27 cellular contexts compared by ENCODE assay signal in the genomic region with DNA sequence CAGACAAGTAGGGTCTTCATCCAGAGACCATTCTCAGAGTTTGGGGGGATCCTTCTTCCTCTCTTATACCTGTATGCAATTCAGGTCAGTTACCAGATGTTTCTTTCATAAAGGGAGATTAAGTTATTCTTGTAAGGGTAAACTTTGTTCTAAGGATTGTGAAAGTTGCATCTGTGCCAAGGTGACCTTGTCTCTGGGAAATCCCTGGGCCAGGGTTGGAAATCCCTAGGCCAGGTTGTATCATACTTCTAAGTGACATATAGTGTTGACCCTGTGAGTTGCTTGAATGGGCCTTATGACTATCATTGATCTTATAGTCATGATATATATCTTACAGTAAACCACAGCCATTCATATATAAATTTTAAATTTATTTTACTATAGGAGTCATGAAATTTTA.
"Had no signal": no experiment of that assay in that cellular context is flagged by ENCODE, and none has a peak within 500 bp of the region (broad histone marks: within the 10 kb centered on the region; RNA-seq: fewer than 3 reads in every experiment).

No MANE protein-coding gene starts in this region.

- H3K27ac ChIP-seq: stomach, suprapubic skin, testis, thoracic aorta, thyroid gland, tibial nerve, transverse colon, upper lobe of left lung, upper lobe of right lung, uterus, vagina had no signal

- DNase-seq: stimulated activated CD4-positive, alpha-beta T cell treated with anti-CD3 and anti-CD28 coated beads, Interleukin-2, amount 100 ng/mL, for 48 hours; stimulated activated CD4-positive, alpha-beta T cell treated with anti-CD3 and anti-CD28 coated beads, Interleukin-4, amount 100 ng/mL, for 1 hour; stimulated activated CD4-positive, alpha-beta T cell treated with anti-CD3 and anti-CD28 coated beads, Interleukin-4, amount 100 ng/mL, for 24 hours; stimulated activated CD4-positive, alpha-beta T cell treated with anti-CD3 and anti-CD28 coated beads, Interleukin-4, amount 100 ng/mL, for 4 hours; stimulated activated CD8-positive, alpha-beta memory T cell treated with anti-CD3 and anti-CD28 coated beads, Interleukin-4, amount 100 ng/mL, for 48 hours; stimulated activated naive B cell treated with anti-CD40 and anti-IgM and Interleukin-4, amounts not matched to agents 10 μg/mL and 1 μg/mL and 100 μg/mL, for 72 hours; stimulated activated naive CD4-positive, alpha-beta T cell; stimulated activated naive CD4-positive, alpha-beta T cell treated with Interleukin-2 at 50 U/mL for 16 hours; stimulated activated naive CD8-positive, alpha-beta T cell treated with anti-CD3 and anti-CD28 coated beads, Interleukin-15, amount 100 ng/mL, for 72 hours; stimulated activated naive CD8-positive, alpha-beta T cell treated with anti-CD3 and anti-CD28 coated beads, Interleukin-15, Interleukin-2, amounts not matched to agents 100 U/mL and 50 U/mL, for 24 hours; stomach; substantia nigra; testis; thyroid gland; transverse colon; trophoblast cell; upper lobe of left lung; upper lobe of right lung; uterus had no signal

- ATAC-seq: stimulated activated effector memory CD8-positive, alpha-beta T cell treated with anti-CD3 and anti-CD28 coated beads, Interleukin-12 subunit alpha, Interleukin-12 subunit beta, amount 100 ng/mL, for 72 hours; stimulated activated memory B cell treated with anti-CD40 and anti-IgM and Interleukin-4, amounts not matched to agents 10 μg/mL and 1 μg/mL and 100 μg/mL, for 72 hours; stimulated activated naive B cell treated with anti-CD40 and anti-IgM and Interleukin-4, amounts not matched to agents 10 μg/mL and 1 μg/mL and 100 μg/mL, for 72 hours; stimulated activated naive CD8-positive, alpha-beta T cell treated with anti-CD3 and anti-CD28 coated beads, Interleukin-15, amount 100 ng/mL, for 72 hours; stimulated activated naive CD8-positive, alpha-beta T cell treated with anti-CD3 and anti-CD28 coated beads, Interleukin-15, Interleukin-2, amounts not matched to agents 100 U/mL and 50 U/mL, for 24 hours; upper lobe of right lung had no signal

- H3K27me3 Mint-ChIP-seq: stimulated activated memory B cell treated with anti-CD40 and anti-IgM and Interleukin-4, amounts not matched to agents 10 μg/mL and 1 μg/mL and 100 μg/mL, for 72 hours; stimulated activated naive B cell treated with anti-CD40 and anti-IgM and Interleukin-4, amounts not matched to agents 10 μg/mL and 1 μg/mL and 100 μg/mL, for 72 hours; stimulated activated naive CD8-positive, alpha-beta T cell treated with anti-CD3 and anti-CD28 coated beads, Interleukin-15, amount 100 ng/mL, for 72 hours; stimulated activated naive CD8-positive, alpha-beta T cell treated with anti-CD3 and anti-CD28 coated beads, Interleukin-15, Interleukin-2, amounts not matched to agents 100 ng/mL and 50 ng/mL, for 24 hours; type B pancreatic cell had no signal

- H3K36me3 Mint-ChIP-seq: stimulated activated effector memory CD8-positive, alpha-beta T cell treated with anti-CD3 and anti-CD28 coated beads, Interleukin-12 subunit alpha, Interleukin-12 subunit beta, amount 100 ng/mL, for 72 hours; stimulated activated memory B cell treated with anti-CD40 and anti-IgM and Interleukin-4, amounts not matched to agents 10 μg/mL and 1 μg/mL and 100 μg/mL, for 72 hours; stimulated activated naive B cell treated with anti-CD40 and anti-IgM and Interleukin-4, amounts not matched to agents 10 μg/mL and 1 μg/mL and 100 μg/mL, for 72 hours; type B pancreatic cell had no signal

- H3K4me3 ChIP-seq: stomach, suprapubic skin, testis, thoracic aorta, thyroid gland, tibial nerve, transverse colon, upper lobe of left lung, upper lobe of right lung, uterus, vagina had no signal

- H3K27ac Mint-ChIP-seq: stimulated activated effector memory CD8-positive, alpha-beta T cell treated with anti-CD3 and anti-CD28 coated beads, Interleukin-12 subunit alpha, Interleukin-12 subunit beta, amount 100 ng/mL, for 72 hours; stimulated activated memory B cell treated with anti-CD40 and anti-IgM and Interleukin-4, amounts not matched to agents 10 μg/mL and 1 μg/mL and 100 μg/mL, for 72 hours; stimulated activated naive B cell treated with anti-CD40 and anti-IgM and Interleukin-4, amounts not matched to agents 10 μg/mL and 1 μg/mL and 100 μg/mL, for 72 hours; stimulated activated naive CD8-positive, alpha-beta T cell treated with anti-CD3 and anti-CD28 coated beads, Interleukin-15, amount 100 ng/mL, for 72 hours; stimulated activated naive CD8-positive, alpha-beta T cell treated with anti-CD3 and anti-CD28 coated beads, Interleukin-15, Interleukin-2, amounts not matched to agents 100 ng/mL and 50 ng/mL, for 24 hours; type B pancreatic cell had no signal

- H3K4me1 Mint-ChIP-seq: stimulated activated effector memory CD8-positive, alpha-beta T cell treated with anti-CD3 and anti-CD28 coated beads, Interleukin-12 subunit alpha, Interleukin-12 subunit beta, amount 100 ng/mL, for 72 hours; stimulated activated memory B cell treated with anti-CD40 and anti-IgM and Interleukin-4, amounts not matched to agents 10 μg/mL and 1 μg/mL and 100 μg/mL, for 72 hours; stimulated activated naive B cell treated with anti-CD40 and anti-IgM and Interleukin-4, amounts not matched to agents 10 μg/mL and 1 μg/mL and 100 μg/mL, for 72 hours; stimulated activated naive CD8-positive, alpha-beta T cell treated with anti-CD3 and anti-CD28 coated beads, Interleukin-15, amount 100 ng/mL, for 72 hours had no signal

- H3K36me3 ChIP-seq: stomach, suprapubic skin, thoracic aorta, thyroid gland, tibial nerve, transverse colon, upper lobe of left lung, upper lobe of right lung, uterus, vagina had no signal

- H3K4me1 ChIP-seq: stomach, suprapubic skin, testis, thyroid gland, tibial nerve, transverse colon, upper lobe of left lung, upper lobe of right lung, uterus, vagina had no signal

- H3K27me3 ChIP-seq: stomach, suprapubic skin, testis, thyroid gland, tibial nerve, transverse colon, upper lobe of left lung, upper lobe of right lung, uterus, vagina had no signal

- H3K4me3 Mint-ChIP-seq: stimulated activated effector memory CD8-positive, alpha-beta T cell treated with anti-CD3 and anti-CD28 coated beads, Interleukin-12 subunit alpha, Interleukin-12 subunit beta, amount 100 ng/mL, for 72 hours; stimulated activated memory B cell treated with anti-CD40 and anti-IgM and Interleukin-4, amounts not matched to agents 10 μg/mL and 1 μg/mL and 100 μg/mL, for 72 hours; stimulated activated naive B cell treated with anti-CD40 and anti-IgM and Interleukin-4, amounts not matched to agents 10 μg/mL and 1 μg/mL and 100 μg/mL, for 72 hours; stimulated activated naive CD8-positive, alpha-beta T cell treated with anti-CD3 and anti-CD28 coated beads, Interleukin-15, amount 100 ng/mL, for 72 hours; stimulated activated naive CD8-positive, alpha-beta T cell treated with anti-CD3 and anti-CD28 coated beads, Interleukin-15, Interleukin-2, amounts not matched to agents 100 ng/mL and 50 ng/mL, for 24 hours; type B pancreatic cell had no signal

- H3K9me3 Mint-ChIP-seq: stimulated activated memory B cell treated with anti-CD40 and anti-IgM and Interleukin-4, amounts not matched to agents 10 μg/mL and 1 μg/mL and 100 μg/mL, for 72 hours; type B pancreatic cell had no signal

- H3K9me3 ChIP-seq: stomach, suprapubic skin, testis, thoracic aorta, thyroid gland, tibial nerve, transverse colon, upper lobe of left lung, upper lobe of right lung, uterus, vagina had no signal
